In genomic region chr2:88265352-88265960, GRCh38 we compare ENCODE assay signal across 8 cellular contexts.
DNase-seq lines count a peak whose midpoint lies in the region; TF ChIP-seq lines count a peak whose summit lies in the region.

No MANE protein-coding gene starts in this region.

- CTCF ChIA-PET in PC-9 (lab: Charles Lee): no interaction called here

- H3F3A ChIP-seq in PC-9 (ENCODE audit: insufficient read depth, low read depth): no peaks in the 10 kb centered on the region

- intact Hi-C loops in PC-9 (cut with micrococcal nuclease; ENCODE audit: unreplicated experiment): no loop called here

- H3K9me2 ChIP-seq in PC-9 (ENCODE audit: insufficient read depth): no peaks in the 10 kb centered on the region

- no peaks in the 10 kb centered on the region for H3K4me1 ChIP-seq in PC-9 (replicated peaks; ENCODE audit: insufficient read depth)

- H3K4me3 ChIP-seq in HFF-Myc (replicated peaks; ENCODE audit: low read depth, low read length) (no peak overlapping the region), PC-9 (no peak overlapping the region)

- peaks cover 69% of the 10 kb centered on the region for H3K27me3 ChIP-seq in PC-9 (ENCODE audit: insufficient read depth, low read depth)

- no peak overlapping the region for H3K27ac ChIP-seq in PC-9

- DNase-seq in ELR (ENCODE audit: low read depth) (peak; percentile 47), HFF-Myc (ENCODE audit: extremely low read depth, low read depth) (peak; percentile 10), SK-MEL-5 (ENCODE audit: low read depth, low spot score) (peak; percentile 88), kidney tubule cell (ENCODE audit: low spot score) (peak; percentile 68), hepatic stellate cell (ENCODE audit: low spot score) (no peak), NCI-H1694 treated with DMSO at 0.1 percent for 48 hours (lab: John Stamatoyannopoulos, UW) (no peak), NCI-H2171 (lab: John Stamatoyannopoulos, UW) (no peak), PC-9 (no peak)

- in situ Hi-C loops in SK-MEL-5 (cut with HindIII; ENCODE audit: low pct_unique_long_range_greater_than_20kb, low sequenced_read_pairs): no loop called here

- no peak for TF ChIP-seq CTCF in HFF-Myc (IDR thresholded peaks at IDR 0.05; ENCODE audit: low read depth, low read length, missing control alignments)
- TF ChIP-seq CTCF in PC-9 (conservative IDR thresholded peaks at IDR 0.05): no peak

- H3K79me2 ChIP-seq in PC-9 (ENCODE audit: low read depth): no peaks in the 10 kb centered on the region

- no peaks in the 10 kb centered on the region for H3K36me3 ChIP-seq in PC-9 (ENCODE audit: low read depth)

- H2AFZ ChIP-seq in PC-9: no peak overlapping the region

- BruUV-seq in PC-9 (replicated peaks; lab: Mats Ljungman, UMichigan): no TSS peak

- no peak overlapping the region for H3K4me2 ChIP-seq in PC-9

- no peaks in the 10 kb centered on the region for H3K9me3 ChIP-seq in PC-9 (ENCODE audit: insufficient read depth, low read depth)

- no peaks in the 10 kb centered on the region for H4K20me1 ChIP-seq in PC-9 (ENCODE audit: insufficient read depth)

- POLR2A ChIA-PET in PC-9 (lab: Charles Lee; ENCODE audit: unreplicated experiment): no interaction called here

Comparison
In these comparisons a context has a peak if more than half of its experiments do, and no peak if none do; other contexts are left out.
1. DNase-seq: peak in ELR (single experiment), HFF-Myc (single experiment), SK-MEL-5 (single experiment) and kidney tubule cell (single experiment); none in hepatic stellate cell (single experiment), NCI-H1694 treated with DMSO at 0.1 percent for 48 hours (single experiment), NCI-H2171 (single experiment) and PC-9 (0 of 2).